Comparison of ENCODE assay signal across 17 cellular contexts in the genomic region with DNA sequence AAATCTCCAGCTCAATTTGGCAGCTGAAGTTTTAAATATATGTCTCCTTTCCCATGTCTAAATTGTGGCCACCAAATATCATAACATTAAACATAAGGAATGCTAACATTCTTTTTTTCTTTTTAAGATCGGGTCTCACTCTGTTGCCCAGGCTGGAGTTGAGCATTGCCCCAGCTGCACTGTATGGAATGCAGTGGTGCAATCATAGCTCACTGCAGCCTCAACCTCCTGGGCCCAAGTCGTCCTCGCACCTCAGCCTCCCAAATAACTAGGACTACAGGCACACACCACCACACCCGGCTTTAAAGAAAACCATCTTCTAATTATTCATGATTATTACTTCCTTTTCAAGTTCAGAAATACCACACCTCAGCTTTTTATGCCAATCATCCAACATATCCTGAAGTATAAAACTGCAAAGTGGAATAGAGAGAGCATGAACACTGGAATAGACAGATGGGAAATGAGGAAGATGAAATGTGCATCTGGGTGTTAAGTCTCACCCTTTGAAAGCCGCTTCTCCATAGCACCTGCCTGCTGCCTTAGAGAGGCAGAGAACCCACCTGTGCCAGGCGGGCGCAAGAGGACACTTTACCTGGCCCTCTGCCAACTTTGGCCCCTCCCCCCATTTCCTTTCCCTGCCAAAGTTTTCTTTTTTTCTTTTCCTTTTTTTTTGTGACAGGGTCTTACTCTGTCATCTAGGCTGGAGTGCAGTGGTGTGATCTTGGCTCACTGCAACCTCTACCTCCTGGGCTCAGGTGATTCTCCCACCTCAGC. TPM values are rescaled to one million over a fixed set of nuclear protein-coding genes. Genes with fewer than 3 reads are reported as not detected.
DNase-seq lines count a peak whose midpoint lies in the region; ATAC-seq and TF ChIP-seq lines count a peak whose summit lies in the region.
"Had no signal": no experiment of that assay in that cellular context is flagged by ENCODE, and none has a peak within 500 bp of the region (broad histone marks: within the 10 kb centered on the region; RNA-seq: fewer than 3 reads in every experiment).

No MANE protein-coding gene starts in this region.

- peaks cover 40% of the 10 kb centered on the region for H3K4me1 Mint-ChIP-seq in chondrocyte (ENCODE audit: low read depth)
- H3K4me1 Mint-ChIP-seq: stimulated activated effector memory CD8-positive, alpha-beta T cell treated with anti-CD3 and anti-CD28 coated beads, Interleukin-12 subunit alpha, Interleukin-12 subunit beta, amount 100 ng/mL, for 72 hours had no signal

- no peak overlapping the region for H3K4me2 ChIP-seq in SK-N-SH
- no peak overlapping the region for H3K4me2 ChIP-seq in PC-9

- no peak for ATAC-seq in SK-N-SH treated with all-trans-retinoic acid at 6 μM for 48 hours
- ATAC-seq: stimulated activated effector memory CD8-positive, alpha-beta T cell treated with anti-CD3 and anti-CD28 coated beads, Interleukin-12 subunit alpha, Interleukin-12 subunit beta, amount 100 ng/mL, for 72 hours had no signal

- H3K27ac Mint-ChIP-seq in chondrocyte (ENCODE audit: unreplicated experiment) = peak overlapping the region; percentile 8
- H3K27ac Mint-ChIP-seq: activated naive CD4-positive, alpha-beta T cell treated with anti-CD3 and anti-CD28 coated beads for 36 hours; stimulated activated effector memory CD8-positive, alpha-beta T cell treated with anti-CD3 and anti-CD28 coated beads, Interleukin-12 subunit alpha, Interleukin-12 subunit beta, amount 100 ng/mL, for 72 hours had no signal

- H3K4me1 ChIP-seq in SK-N-SH (ENCODE audit: control insufficient read depth in 1 of 2, insufficient read depth in 2 of 2, low read depth in 1 of 2, low read length in 1 of 2) (peaks cover 12% of the 10 kb centered on the region in 2 experiments; a peak in 3 of 4 replicates), PC-9 (replicated peaks; ENCODE audit: insufficient read depth) (peaks cover 8% of the 10 kb centered on the region; the same call in 1 of the 2 replicates)

- H3K9me2 ChIP-seq in SK-N-SH (no peaks in the 10 kb centered on the region), PC-9 (ENCODE audit: insufficient read depth) (no peaks in the 10 kb centered on the region)

- no peaks in the 10 kb centered on the region for H3K9me3 Mint-ChIP-seq in chondrocyte (ENCODE audit: low read depth)
- H3K9me3 Mint-ChIP-seq: activated naive CD4-positive, alpha-beta T cell treated with anti-CD3 and anti-CD28 coated beads for 36 hours; stimulated activated effector memory CD8-positive, alpha-beta T cell treated with anti-CD3 and anti-CD28 coated beads, Interleukin-12 subunit alpha, Interleukin-12 subunit beta, amount 100 ng/mL, for 72 hours had no signal

- H3K9ac ChIP-seq in SK-N-SH = no peak overlapping the region
- H3K9ac ChIP-seq: GM23248 had no signal

- H2AFZ ChIP-seq in SK-N-SH (ENCODE audit: low read depth) (no peak overlapping the region), PC-9 (no peak overlapping the region)
- H2AFZ ChIP-seq: GM23248 had no signal

- H3K79me2 ChIP-seq in SK-N-SH (ENCODE audit: insufficient read depth) (peaks cover 15% of the 10 kb centered on the region), PC-9 (ENCODE audit: low read depth) (no peaks in the 10 kb centered on the region)

- CTCF ChIA-PET in SK-N-SH (lab: Yijun Ruan, JAX) = interaction anchor here (0.7 to 4.7 kb wide), 4 partner anchors 14 to 61 kb away, joined by 3 to 40 read pairs (median 4); no protein-coding TSS in a partner anchor
- CTCF ChIA-PET in PC-9 (lab: Charles Lee) = no interaction called here

- 93% methylated on average over 7 of the region's 7 CpGs for WGBS in SK-N-SH (ENCODE audit: low lambda C conversion rate)

- DNase-seq in SK-N-SH = no peak
- DNase-seq in NCI-H345 (lab: John Stamatoyannopoulos, UW) = peak; percentile 74
- DNase-seq in chondrocyte (ENCODE audit: low spot score) = no peak
- peak; percentile 9 for DNase-seq in superior temporal gyrus (ENCODE audit: extremely low spot score)
- DNase-seq in PC-9 = no peak
- DNase-seq in activated CD8-positive, alpha-beta memory T cell treated with anti-CD3 and anti-CD28 coated beads, Interleukin-2, amount 50 U/mL, for 4 hours = no peak
- no peak for DNase-seq in dermis blood vessel endothelial cell
- DNase-seq: ACHN; activated CD4-positive, alpha-beta T cell treated with anti-CD3 and anti-CD28 coated beads, Interleukin-2, amount 50 U/mL, for 48 hours; activated naive CD4-positive, alpha-beta T cell treated with anti-CD3 and anti-CD28 coated beads for 36 hours; activated T-cell treated with anti-CD3 and anti-CD28 coated beads, Interleukin-2, amount 50 U/mL, for 1 hour; GM23248; NCI-H1694; NK-92 treated with Interleukin-12 subunit alpha and Interleukin-12 subunit beta, amount 100 ng/mL, for 24 hours had no signal

- no peaks in the 10 kb centered on the region for H3K36me3 Mint-ChIP-seq in chondrocyte (ENCODE audit: low read depth)
- H3K36me3 Mint-ChIP-seq: stimulated activated effector memory CD8-positive, alpha-beta T cell treated with anti-CD3 and anti-CD28 coated beads, Interleukin-12 subunit alpha, Interleukin-12 subunit beta, amount 100 ng/mL, for 72 hours had no signal

- BruUV-seq in PC-9 (replicated peaks; lab: Mats Ljungman, UMichigan) = no TSS peak

- intact Hi-C loops in PC-9 (cut with micrococcal nuclease; ENCODE audit: unreplicated experiment) = loop anchor here (10.0 kb wide), 1 partner anchor 56 kb away; no protein-coding TSS in a partner anchor

- H3K4me3 ChIP-seq in SK-N-SH (ENCODE audit: low read depth in 2 of 2, low read length in 1 of 2) = no peak overlapping the region
- H3K4me3 ChIP-seq in PC-9 = no peak overlapping the region
- H3K4me3 ChIP-seq: GM23248 had no signal

- H3K27me3 ChIP-seq in SK-N-SH (ENCODE audit: insufficient read depth) (no peaks in the 10 kb centered on the region), PC-9 (ENCODE audit: insufficient read depth, low read depth) (no peaks in the 10 kb centered on the region)

- H3K27me3 Mint-ChIP-seq in chondrocyte (ENCODE audit: low read depth) = no peaks in the 10 kb centered on the region

- TF ChIP-seq EP300 in SK-N-SH (IDR thresholded peaks at IDR 0.05; ENCODE audit: borderline replicate concordance in 1 of 2, low read depth in 1 of 2, low read length in 1 of 2) = no peak

- H4K20me1 ChIP-seq in SK-N-SH (ENCODE audit: insufficient read depth) = peaks cover 9% of the 10 kb centered on the region; the same call in 1 of the 2 replicates
- no peaks in the 10 kb centered on the region for H4K20me1 ChIP-seq in PC-9 (ENCODE audit: insufficient read depth)

- TF ChIP-seq CTCF in SK-N-SH (IDR thresholded peaks at IDR 0.05) = no peak
- TF ChIP-seq CTCF in chondrocyte (IDR thresholded peaks at IDR 0.05) = no peak
- no peak for TF ChIP-seq CTCF in PC-9 (conservative IDR thresholded peaks at IDR 0.05)

- peaks cover 4% of the 10 kb centered on the region for H3F3A ChIP-seq in SK-N-SH (replicated peaks; ENCODE audit: insufficient read depth)
- peaks cover 4% of the 10 kb centered on the region; the same call in 1 of the 2 replicates for H3F3A ChIP-seq in PC-9 (ENCODE audit: insufficient read depth, low read depth)

- POLR2A ChIA-PET in SK-N-SH (lab: Yijun Ruan, JAX) = interaction anchor here (0.8 kb wide), 1 partner anchor 17 kb away, joined by 3 read pairs; no protein-coding TSS in a partner anchor
- POLR2A ChIA-PET in PC-9 (lab: Charles Lee; ENCODE audit: unreplicated experiment) = no interaction called here

- no peak overlapping the region for H3K27ac ChIP-seq in SK-N-SH (ENCODE audit: low read depth in 2 of 2, low read length in 1 of 2)
- H3K27ac ChIP-seq in PC-9 = no peak overlapping the region
- H3K27ac ChIP-seq: C4-2B, GM23248 had no signal

- H3K36me3 ChIP-seq in SK-N-SH (replicated peaks in 1 of 2; ENCODE audit: control insufficient read depth in 1 of 2, insufficient read depth in 2 of 2, low read length in 1 of 2) = no peaks in the 10 kb centered on the region
- H3K36me3 ChIP-seq in PC-9 (ENCODE audit: low read depth) = no peaks in the 10 kb centered on the region

- H3K4me3 Mint-ChIP-seq in chondrocyte (ENCODE audit: unreplicated experiment) = no peak overlapping the region
- H3K4me3 Mint-ChIP-seq: activated naive CD4-positive, alpha-beta T cell treated with anti-CD3 and anti-CD28 coated beads for 36 hours; stimulated activated effector memory CD8-positive, alpha-beta T cell treated with anti-CD3 and anti-CD28 coated beads, Interleukin-12 subunit alpha, Interleukin-12 subunit beta, amount 100 ng/mL, for 72 hours had no signal

- H3K9me3 ChIP-seq in SK-N-SH (no peaks in the 10 kb centered on the region), PC-9 (ENCODE audit: insufficient read depth, low read depth) (no peaks in the 10 kb centered on the region)

- no peak for TF ChIP-seq RAD21 in SK-N-SH (IDR thresholded peaks at IDR 0.05; ENCODE audit: low read length)

TF ChIP-seq in SK-N-SH, 30 proteins besides CTCF, POLR2A, EP300 and RAD21 (continues in another document):
- TF ChIP-seq NFIC (IDR thresholded peaks at IDR 0.05; ENCODE audit: borderline replicate concordance) = peak; percentile 60

TF ChIP-seq in SK-N-SH treated with all-trans-retinoic acid at 6 μM for 48 hours, 23 proteins besides CTCF, POLR2A, EP300 and RAD21 (continues in another document):
- TF ChIP-seq, protein P1, sequence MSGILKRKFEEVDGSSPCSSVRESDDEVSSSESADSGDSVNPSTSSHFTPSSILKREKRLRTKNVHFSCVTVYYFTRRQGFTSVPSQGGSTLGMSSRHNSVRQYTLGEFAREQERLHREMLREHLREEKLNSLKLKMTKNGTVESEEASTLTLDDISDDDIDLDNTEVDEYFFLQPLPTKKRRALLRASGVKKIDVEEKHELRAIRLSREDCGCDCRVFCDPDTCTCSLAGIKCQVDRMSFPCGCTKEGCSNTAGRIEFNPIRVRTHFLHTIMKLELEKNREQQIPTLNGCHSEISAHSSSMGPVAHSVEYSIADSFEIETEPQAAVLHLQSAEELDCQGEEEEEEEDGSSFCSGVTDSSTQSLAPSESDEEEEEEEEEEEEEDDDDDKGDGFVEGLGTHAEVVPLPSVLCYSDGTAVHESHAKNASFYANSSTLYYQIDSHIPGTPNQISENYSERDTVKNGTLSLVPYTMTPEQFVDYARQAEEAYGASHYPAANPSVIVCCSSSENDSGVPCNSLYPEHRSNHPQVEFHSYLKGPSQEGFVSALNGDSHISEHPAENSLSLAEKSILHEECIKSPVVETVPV (CRISPR knock-in tag; IDR thresholded peaks at IDR 0.05) = no peak
- TF ChIP-seq ZC3H10 (CRISPR knock-in tag; IDR thresholded peaks at IDR 0.05) = no peak
- TF ChIP-seq ZFP3 (CRISPR knock-in tag; IDR thresholded peaks at IDR 0.05) = no peak
- TF ChIP-seq ARNTL (CRISPR knock-in tag; IDR thresholded peaks at IDR 0.05; ENCODE audit: borderline replicate concordance, low read depth) = no peak
- TF ChIP-seq SNAI2 (CRISPR knock-in tag; IDR thresholded peaks at IDR 0.05) = no peak
- TF ChIP-seq ZNF70 (CRISPR knock-in tag; IDR thresholded peaks at IDR 0.05) = no peak
- TF ChIP-seq ESRRG (CRISPR knock-in tag; IDR thresholded peaks at IDR 0.05) = no peak
- no peak for TF ChIP-seq BACH2 (CRISPR knock-in tag; IDR thresholded peaks at IDR 0.05; ENCODE audit: borderline replicate concordance)
- TF ChIP-seq PPARA (CRISPR knock-in tag; IDR thresholded peaks at IDR 0.05; ENCODE audit: borderline replicate concordance) = no peak

RNA-seq across cellular contexts. Expression of a gene that starts 2.8 kb away (rescaled TPM):
- 4.4 and 6.3 TPM in 2 replicates for polyA plus RNA-seq in SK-N-SH (2012; rRNA removed)
- 5.2 and 5.8 TPM in 2 replicates for polyA plus RNA-seq in SK-N-SH (2012; cell fraction: cytosol; rRNA removed)
- polyA plus RNA-seq in SK-N-SH (2012; cell fraction: nucleus; rRNA removed) = 5.8 and 7.2 TPM in 2 replicates
- total RNA-seq in chondrocyte (36.4 to 61.0 TPM (median 39.6 TPM) in 3 replicates), PC-9 (2021) (1.8 and 2.4 TPM in 2 replicates), dermis blood vessel endothelial cell (45.8 and 47.1 TPM in 2 replicates)

Comparison
In these comparisons a context has a peak if more than half of its experiments do, and no peak if none do; other contexts are left out.
1. DNase-seq: peak in NCI-H345 (single experiment) and superior temporal gyrus (single experiment); none in SK-N-SH (single experiment), chondrocyte (single experiment), PC-9 (0 of 2), activated CD8-positive, alpha-beta memory T cell treated with anti-CD3 and anti-CD28 coated beads, Interleukin-2, amount 50 U/mL, for 4 hours (single experiment) and dermis blood vessel endothelial cell (single experiment).
2. RNA of a gene that starts 2.8 kb away (total RNA-seq): 45.8 to 47.1 TPM in dermis blood vessel endothelial cell and 36.4 to 61.0 TPM in chondrocyte; 1.8 to 2.4 TPM in PC-9; every median in the first group is over 10 times any median in the second.